In genomic region chr11:131912127-131912526, GRCh38 we compare ENCODE assay signal across 14 cellular contexts.
DNase-seq lines count a peak whose midpoint lies in the region; ATAC-seq and TF ChIP-seq lines count a peak whose summit lies in the region.
"Had no signal": no experiment of that assay in that cellular context is flagged by ENCODE, and none has a peak within 500 bp of the region (broad histone marks: within the 10 kb centered on the region; RNA-seq: fewer than 3 reads in every experiment).

No MANE protein-coding gene starts in this region.

- peak overlapping the region; percentile 75 for H3K27ac Mint-ChIP-seq in chondrocyte (ENCODE audit: unreplicated experiment)
- no peak overlapping the region for H3K27ac Mint-ChIP-seq in mesothelial cell of epicardium
- no peak overlapping the region for H3K27ac Mint-ChIP-seq in activated CD4-positive, alpha-beta T cell treated with anti-CD3 and anti-CD28 coated beads, Interleukin-2, amount 10 ng/mL, durations not matched to agents 7 days and 5 days
- H3K27ac Mint-ChIP-seq: T-helper 1 cell treated with Interleukin-12 subunit alpha and Interleukin-12 subunit beta and Interleukin-4 antibody, amounts not matched to agents 30 μg/mL and 1 μg/mL, for 36 hours had no signal

- no peaks in the 10 kb centered on the region for H3K9me3 ChIP-seq in right atrium auricular region
- H3K9me3 ChIP-seq: gastroesophageal sphincter had no signal

- TF ChIP-seq CTCF in right atrium auricular region (IDR thresholded peaks at IDR 0.05) (no peak), chondrocyte (IDR thresholded peaks at IDR 0.05) (no peak), mesothelial cell of epicardium (IDR thresholded peaks at IDR 0.05; ENCODE audit: unreplicated experiment) (no peak)

- peaks cover 0 to 8% of the 10 kb centered on the region in 2 donors for H3K4me1 ChIP-seq in right atrium auricular region

- H3K4me1 Mint-ChIP-seq in chondrocyte (ENCODE audit: low read depth): peaks cover 73% of the 10 kb centered on the region
- H3K4me1 Mint-ChIP-seq in mesothelial cell of epicardium: peaks cover 12% of the 10 kb centered on the region
- no peaks in the 10 kb centered on the region for H3K4me1 Mint-ChIP-seq in activated CD4-positive, alpha-beta T cell treated with anti-CD3 and anti-CD28 coated beads, Interleukin-2, amount 10 ng/mL, durations not matched to agents 7 days and 5 days

- peak overlapping the region; percentile 63 to 65 for H3K4me3 ChIP-seq in right atrium auricular region

- H3K4me3 Mint-ChIP-seq in chondrocyte (ENCODE audit: unreplicated experiment) (peak overlapping the region; percentile 91), mesothelial cell of epicardium (peak overlapping the region; percentile 70)
- H3K4me3 Mint-ChIP-seq in activated CD4-positive, alpha-beta T cell treated with anti-CD3 and anti-CD28 coated beads, Interleukin-2, amount 10 ng/mL, durations not matched to agents 7 days and 5 days: no peak overlapping the region
- H3K4me3 Mint-ChIP-seq: T-helper 1 cell treated with Interleukin-12 subunit alpha and Interleukin-12 subunit beta and Interleukin-4 antibody, amounts not matched to agents 30 μg/mL and 1 μg/mL, for 36 hours had no signal

- H3K36me3 ChIP-seq in right atrium auricular region: no peaks in the 10 kb centered on the region
- H3K36me3 ChIP-seq: gastroesophageal sphincter had no signal

- POLR2A ChIA-PET in activated CD4-positive, alpha-beta T cell treated with anti-CD3 and anti-CD28 coated beads, Interleukin-2, amount 10 ng/mL, durations not matched to agents 7 days and 5 days (lab: Charles Lee): no interaction called here

- intact Hi-C loops in cardiac septum (cut with DNase I): loop anchor here (5.0 kb wide), 1 partner anchor 215 kb away; no protein-coding TSS in a partner anchor

- H3K36me3 Mint-ChIP-seq in chondrocyte (ENCODE audit: low read depth) (no peaks in the 10 kb centered on the region), mesothelial cell of epicardium (no peaks in the 10 kb centered on the region)
- H3K36me3 Mint-ChIP-seq in activated CD4-positive, alpha-beta T cell treated with anti-CD3 and anti-CD28 coated beads, Interleukin-2, amount 10 ng/mL, durations not matched to agents 7 days and 5 days (ENCODE audit: low read depth): no peaks in the 10 kb centered on the region

- no peaks in the 10 kb centered on the region for H3K27me3 ChIP-seq in right atrium auricular region

- H3K27ac ChIP-seq in right atrium auricular region: peak overlapping the region; percentile 82 to 83
- H3K27ac ChIP-seq: RWPE1 had no signal

- ATAC-seq in GM18517 (IDR thresholded peaks at IDR 0.05; ENCODE audit: unreplicated experiment) (no peak), GM21381 (IDR thresholded peaks at IDR 0.05; ENCODE audit: unreplicated experiment) (no peak)

- H3K27me3 Mint-ChIP-seq in chondrocyte (ENCODE audit: low read depth): no peaks in the 10 kb centered on the region
- peaks cover 92% of the 10 kb centered on the region for H3K27me3 Mint-ChIP-seq in mesothelial cell of epicardium (ENCODE audit: low read depth)
- H3K27me3 Mint-ChIP-seq in activated CD4-positive, alpha-beta T cell treated with anti-CD3 and anti-CD28 coated beads, Interleukin-2, amount 10 ng/mL, durations not matched to agents 7 days and 5 days: peaks cover 31% of the 10 kb centered on the region

- DNase-seq in right atrium auricular region (ENCODE audit: low spot score) (no peak), cardiac septum (ENCODE audit: low spot score) (no peak), chondrocyte (ENCODE audit: low spot score) (no peak), mesothelial cell of epicardium (ENCODE audit: low spot score in 2 of 2, unreplicated experiment in 2 of 2) (no peak), ureter (ENCODE audit: low spot score) (no peak)
- no peak for DNase-seq in activated CD4-positive, alpha-beta T cell treated with anti-CD3 and anti-CD28 coated beads, Interleukin-2, amount 10 ng/mL, durations not matched to agents 7 days and 5 days
- DNase-seq: activated CD4-positive, CD25-positive, alpha-beta regulatory T cell; activated naive CD4-positive, alpha-beta T cell treated with Interleukin-2 at 50 U/mL for 16 hours; midbrain had no signal

- CTCF ChIA-PET in activated CD4-positive, alpha-beta T cell treated with anti-CD3 and anti-CD28 coated beads, Interleukin-2, amount 10 ng/mL, durations not matched to agents 7 days and 5 days (lab: Charles Lee): no interaction called here

- H3K9me3 Mint-ChIP-seq in chondrocyte (ENCODE audit: low read depth): no peaks in the 10 kb centered on the region
- no peaks in the 10 kb centered on the region for H3K9me3 Mint-ChIP-seq in mesothelial cell of epicardium
- H3K9me3 Mint-ChIP-seq in activated CD4-positive, alpha-beta T cell treated with anti-CD3 and anti-CD28 coated beads, Interleukin-2, amount 10 ng/mL, durations not matched to agents 7 days and 5 days: peaks cover 2% of the 10 kb centered on the region
- H3K9me3 Mint-ChIP-seq: T-helper 1 cell treated with Interleukin-12 subunit alpha and Interleukin-12 subunit beta and Interleukin-4 antibody, amounts not matched to agents 30 μg/mL and 1 μg/mL, for 36 hours had no signal
